2 cellular contexts compared by ENCODE assay signal in genomic region chr9:118109542-118109941, GRCh38.
TF ChIP-seq lines count a peak whose summit lies in the region.

No MANE protein-coding gene starts in this region.

TF ChIP-seq in GM23338, 12 proteins besides CTCF, POLR2A, EP300 and RAD21 (continued from another document):
- no peak for TF ChIP-seq ZNF331 (CRISPR knock-in tag; IDR thresholded peaks at IDR 0.05; ENCODE audit: low read depth)
- TF ChIP-seq EZH2phosphoT487 (IDR thresholded peaks at IDR 0.05; ENCODE audit: unreplicated experiment), result no peak
- TF ChIP-seq JUNB (IDR thresholded peaks at IDR 0.05; ENCODE audit: unreplicated experiment), result no peak
- TF ChIP-seq, protein P1, sequence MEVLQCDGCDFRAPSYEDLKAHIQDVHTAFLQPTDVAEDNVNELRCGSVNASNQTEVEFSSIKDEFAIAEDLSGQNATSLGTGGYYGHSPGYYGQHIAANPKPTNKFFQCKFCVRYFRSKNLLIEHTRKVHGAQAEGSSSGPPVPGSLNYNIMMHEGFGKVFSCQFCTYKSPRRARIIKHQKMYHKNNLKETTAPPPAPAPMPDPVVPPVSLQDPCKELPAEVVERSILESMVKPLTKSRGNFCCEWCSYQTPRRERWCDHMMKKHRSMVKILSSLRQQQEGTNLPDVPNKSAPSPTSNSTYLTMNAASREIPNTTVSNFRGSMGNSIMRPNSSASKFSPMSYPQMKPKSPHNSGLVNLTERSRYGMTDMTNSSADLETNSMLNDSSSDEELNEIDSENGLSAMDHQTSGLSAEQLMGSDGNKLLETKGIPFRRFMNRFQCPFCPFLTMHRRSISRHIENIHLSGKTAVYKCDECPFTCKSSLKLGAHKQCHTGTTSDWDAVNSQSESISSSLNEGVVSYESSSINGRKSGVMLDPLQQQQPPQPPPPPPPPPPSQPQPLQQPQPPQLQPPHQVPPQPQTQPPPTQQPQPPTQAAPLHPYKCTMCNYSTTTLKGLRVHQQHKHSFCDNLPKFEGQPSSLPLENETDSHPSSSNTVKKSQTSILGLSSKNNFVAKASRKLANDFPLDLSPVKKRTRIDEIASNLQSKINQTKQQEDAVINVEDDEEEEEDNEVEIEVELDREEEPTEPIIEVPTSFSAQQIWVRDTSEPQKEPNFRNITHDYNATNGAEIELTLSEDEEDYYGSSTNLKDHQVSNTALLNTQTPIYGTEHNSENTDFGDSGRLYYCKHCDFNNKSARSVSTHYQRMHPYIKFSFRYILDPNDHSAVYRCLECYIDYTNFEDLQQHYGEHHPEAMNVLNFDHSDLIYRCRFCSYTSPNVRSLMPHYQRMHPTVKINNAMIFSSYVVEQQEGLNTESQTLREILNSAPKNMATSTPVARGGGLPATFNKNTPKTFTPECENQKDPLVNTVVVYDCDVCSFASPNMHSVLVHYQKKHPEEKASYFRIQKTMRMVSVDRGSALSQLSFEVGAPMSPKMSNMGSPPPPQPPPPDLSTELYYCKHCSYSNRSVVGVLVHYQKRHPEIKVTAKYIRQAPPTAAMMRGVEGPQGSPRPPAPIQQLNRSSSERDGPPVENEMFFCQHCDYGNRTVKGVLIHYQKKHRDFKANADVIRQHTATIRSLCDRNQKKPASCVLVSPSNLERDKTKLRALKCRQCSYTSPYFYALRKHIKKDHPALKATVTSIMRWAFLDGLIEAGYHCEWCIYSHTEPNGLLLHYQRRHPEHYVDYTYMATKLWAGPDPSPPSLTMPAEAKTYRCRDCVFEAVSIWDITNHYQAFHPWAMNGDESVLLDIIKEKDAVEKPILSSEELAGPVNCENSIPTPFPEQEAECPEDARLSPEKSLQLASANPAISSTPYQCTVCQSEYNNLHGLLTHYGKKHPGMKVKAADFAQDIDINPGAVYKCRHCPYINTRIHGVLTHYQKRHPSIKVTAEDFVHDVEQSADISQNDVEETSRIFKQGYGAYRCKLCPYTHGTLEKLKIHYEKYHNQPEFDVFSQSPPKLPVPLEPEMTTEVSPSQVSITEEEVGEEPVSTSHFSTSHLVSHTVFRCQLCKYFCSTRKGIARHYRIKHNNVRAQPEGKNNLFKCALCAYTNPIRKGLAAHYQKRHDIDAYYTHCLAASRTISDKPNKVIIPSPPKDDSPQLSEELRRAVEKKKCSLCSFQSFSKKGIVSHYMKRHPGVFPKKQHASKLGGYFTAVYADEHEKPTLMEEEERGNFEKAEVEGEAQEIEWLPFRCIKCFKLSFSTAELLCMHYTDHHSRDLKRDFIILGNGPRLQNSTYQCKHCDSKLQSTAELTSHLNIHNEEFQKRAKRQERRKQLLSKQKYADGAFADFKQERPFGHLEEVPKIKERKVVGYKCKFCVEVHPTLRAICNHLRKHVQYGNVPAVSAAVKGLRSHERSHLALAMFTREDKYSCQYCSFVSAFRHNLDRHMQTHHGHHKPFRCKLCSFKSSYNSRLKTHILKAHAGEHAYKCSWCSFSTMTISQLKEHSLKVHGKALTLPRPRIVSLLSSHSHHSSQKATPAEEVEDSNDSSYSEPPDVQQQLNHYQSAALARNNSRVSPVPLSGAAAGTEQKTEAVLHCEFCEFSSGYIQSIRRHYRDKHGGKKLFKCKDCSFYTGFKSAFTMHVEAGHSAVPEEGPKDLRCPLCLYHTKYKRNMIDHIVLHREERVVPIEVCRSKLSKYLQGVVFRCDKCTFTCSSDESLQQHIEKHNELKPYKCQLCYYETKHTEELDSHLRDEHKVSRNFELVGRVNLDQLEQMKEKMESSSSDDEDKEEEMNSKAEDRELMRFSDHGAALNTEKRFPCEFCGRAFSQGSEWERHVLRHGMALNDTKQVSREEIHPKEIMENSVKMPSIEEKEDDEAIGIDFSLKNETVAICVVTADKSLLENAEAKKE (CRISPR knock-in tag; IDR thresholded peaks at IDR 0.05), result no peak
- no peak for TF ChIP-seq POLR2AphosphoS5 (IDR thresholded peaks at IDR 0.05; ENCODE audit: low read depth)
- TF ChIP-seq, protein P2, sequence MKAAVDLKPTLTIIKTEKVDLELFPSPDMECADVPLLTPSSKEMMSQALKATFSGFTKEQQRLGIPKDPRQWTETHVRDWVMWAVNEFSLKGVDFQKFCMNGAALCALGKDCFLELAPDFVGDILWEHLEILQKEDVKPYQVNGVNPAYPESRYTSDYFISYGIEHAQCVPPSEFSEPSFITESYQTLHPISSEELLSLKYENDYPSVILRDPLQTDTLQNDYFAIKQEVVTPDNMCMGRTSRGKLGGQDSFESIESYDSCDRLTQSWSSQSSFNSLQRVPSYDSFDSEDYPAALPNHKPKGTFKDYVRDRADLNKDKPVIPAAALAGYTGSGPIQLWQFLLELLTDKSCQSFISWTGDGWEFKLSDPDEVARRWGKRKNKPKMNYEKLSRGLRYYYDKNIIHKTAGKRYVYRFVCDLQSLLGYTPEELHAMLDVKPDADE (IDR thresholded peaks at IDR 0.05), result no peak
- no peak for TF ChIP-seq CREB1 (CRISPR knock-in tag; IDR thresholded peaks at IDR 0.05; ENCODE audit: low read depth)
- no peak for TF ChIP-seq STAT1 (IDR thresholded peaks at IDR 0.05; ENCODE audit: unreplicated experiment)
- TF ChIP-seq ZNF114 (CRISPR knock-in tag; IDR thresholded peaks at IDR 0.05), result no peak

TF ChIP-seq in WTC11, 78 proteins besides CTCF, POLR2A, EP300 and RAD21 (continued from another document):
- TF ChIP-seq AFF4 (CRISPR knock-in tag; IDR thresholded peaks at IDR 0.05; ENCODE audit: borderline replicate concordance), result no peak
- no peak for TF ChIP-seq SMAD3 (CRISPR knock-in tag; IDR thresholded peaks at IDR 0.05; ENCODE audit: borderline replicate concordance)
- TF ChIP-seq CREM (CRISPR knock-in tag; IDR thresholded peaks at IDR 0.05), result no peak
- no peak for TF ChIP-seq ERG (CRISPR knock-in tag; IDR thresholded peaks at IDR 0.05)
- no peak for TF ChIP-seq MAX (CRISPR knock-in tag; IDR thresholded peaks at IDR 0.05)
- no peak for TF ChIP-seq NR2C2 (CRISPR knock-in tag; IDR thresholded peaks at IDR 0.05)
- TF ChIP-seq NFE2L1 (CRISPR knock-in tag; IDR thresholded peaks at IDR 0.05), result no peak
- TF ChIP-seq, protein P3, sequence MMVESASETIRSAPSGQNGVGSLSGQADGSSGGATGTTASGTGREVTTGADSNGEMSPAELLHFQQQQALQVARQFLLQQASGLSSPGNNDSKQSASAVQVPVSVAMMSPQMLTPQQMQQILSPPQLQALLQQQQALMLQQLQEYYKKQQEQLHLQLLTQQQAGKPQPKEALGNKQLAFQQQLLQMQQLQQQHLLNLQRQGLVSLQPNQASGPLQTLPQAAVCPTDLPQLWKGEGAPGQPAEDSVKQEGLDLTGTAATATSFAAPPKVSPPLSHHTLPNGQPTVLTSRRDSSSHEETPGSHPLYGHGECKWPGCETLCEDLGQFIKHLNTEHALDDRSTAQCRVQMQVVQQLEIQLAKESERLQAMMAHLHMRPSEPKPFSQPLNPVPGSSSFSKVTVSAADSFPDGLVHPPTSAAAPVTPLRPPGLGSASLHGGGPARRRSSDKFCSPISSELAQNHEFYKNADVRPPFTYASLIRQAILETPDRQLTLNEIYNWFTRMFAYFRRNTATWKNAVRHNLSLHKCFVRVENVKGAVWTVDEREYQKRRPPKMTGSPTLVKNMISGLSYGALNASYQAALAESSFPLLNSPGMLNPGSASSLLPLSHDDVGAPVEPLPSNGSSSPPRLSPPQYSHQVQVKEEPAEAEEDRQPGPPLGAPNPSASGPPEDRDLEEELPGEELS (CRISPR knock-in tag; IDR thresholded peaks at IDR 0.05), result no peak
- no peak for TF ChIP-seq TCF7 (CRISPR knock-in tag; IDR thresholded peaks at IDR 0.05; ENCODE audit: low read depth)
- TF ChIP-seq ZNF423 (CRISPR knock-in tag; IDR thresholded peaks at IDR 0.05), result no peak
- TF ChIP-seq, protein P4, sequence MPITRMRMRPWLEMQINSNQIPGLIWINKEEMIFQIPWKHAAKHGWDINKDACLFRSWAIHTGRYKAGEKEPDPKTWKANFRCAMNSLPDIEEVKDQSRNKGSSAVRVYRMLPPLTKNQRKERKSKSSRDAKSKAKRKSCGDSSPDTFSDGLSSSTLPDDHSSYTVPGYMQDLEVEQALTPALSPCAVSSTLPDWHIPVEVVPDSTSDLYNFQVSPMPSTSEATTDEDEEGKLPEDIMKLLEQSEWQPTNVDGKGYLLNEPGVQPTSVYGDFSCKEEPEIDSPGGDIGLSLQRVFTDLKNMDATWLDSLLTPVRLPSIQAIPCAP (CRISPR knock-in tag; IDR thresholded peaks at IDR 0.05), result no peak
- no peak for TF ChIP-seq GABPB1 (CRISPR knock-in tag; IDR thresholded peaks at IDR 0.05)
- no peak for TF ChIP-seq SOX15 (CRISPR knock-in tag; IDR thresholded peaks at IDR 0.05)
- TF ChIP-seq, protein P5, sequence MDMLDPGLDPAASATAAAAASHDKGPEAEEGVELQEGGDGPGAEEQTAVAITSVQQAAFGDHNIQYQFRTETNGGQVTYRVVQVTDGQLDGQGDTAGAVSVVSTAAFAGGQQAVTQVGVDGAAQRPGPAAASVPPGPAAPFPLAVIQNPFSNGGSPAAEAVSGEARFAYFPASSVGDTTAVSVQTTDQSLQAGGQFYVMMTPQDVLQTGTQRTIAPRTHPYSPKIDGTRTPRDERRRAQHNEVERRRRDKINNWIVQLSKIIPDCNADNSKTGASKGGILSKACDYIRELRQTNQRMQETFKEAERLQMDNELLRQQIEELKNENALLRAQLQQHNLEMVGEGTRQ (CRISPR knock-in tag; IDR thresholded peaks at IDR 0.05), result no peak
- TF ChIP-seq SP1 (CRISPR knock-in tag; conservative IDR thresholded peaks at IDR 0.05), result no peak
- no peak for TF ChIP-seq AR (CRISPR knock-in tag; IDR thresholded peaks at IDR 0.05)
- no peak for TF ChIP-seq PRRX2 (CRISPR knock-in tag; IDR thresholded peaks at IDR 0.05)
